In genomic region chr6:112027942-112028674, GRCh38 we compare ENCODE assay signal across 10 cellular contexts. TPM values are rescaled to one million over a fixed set of nuclear protein-coding genes. Genes with fewer than 3 reads are reported as not detected.
DNase-seq lines count a peak whose midpoint lies in the region; ATAC-seq and TF ChIP-seq lines count a peak whose summit lies in the region.
"Had no signal": no experiment of that assay in that cellular context is flagged by ENCODE, and none has a peak within 500 bp of the region (broad histone marks: within the 10 kb centered on the region; RNA-seq: fewer than 3 reads in every experiment).

No MANE protein-coding gene starts in this region.

- peaks cover 11 to 19% of the 10 kb centered on the region in 2 donors for H3K36me3 Mint-ChIP-seq in activated T-cell treated with anti-CD3 and anti-CD28 coated beads, Interleukin-2, amount 50 U/mL, for 72 hours (ENCODE audit: insufficient read depth in 2 of 2)
- peaks cover 11% of the 10 kb centered on the region for H3K36me3 Mint-ChIP-seq in natural killer cell treated with Interleukin-12 subunit alpha and Interleukin-12 subunit beta and Interleukin-15 and Interleukin-18, amount 100 ng/mL, for 72 hours

- H3K9me3 Mint-ChIP-seq in activated T-cell treated with anti-CD3 and anti-CD28 coated beads, Interleukin-2, amount 50 U/mL, for 72 hours = peaks cover 10 to 12% of the 10 kb centered on the region in 2 donors
- H3K9me3 Mint-ChIP-seq in natural killer cell treated with Interleukin-12 subunit alpha and Interleukin-12 subunit beta and Interleukin-15 and Interleukin-18, amount 100 ng/mL, for 72 hours = peaks cover 9% of the 10 kb centered on the region

- H3K4me3 Mint-ChIP-seq in activated T-cell treated with anti-CD3 and anti-CD28 coated beads, Interleukin-2, amount 50 U/mL, for 72 hours = peak overlapping the region; percentile 50 to 75
- H3K4me3 Mint-ChIP-seq in natural killer cell treated with Interleukin-12 subunit alpha and Interleukin-12 subunit beta and Interleukin-15 and Interleukin-18, amount 100 ng/mL, for 72 hours = peak overlapping the region; percentile 62

- H3K4me1 Mint-ChIP-seq in activated T-cell treated with anti-CD3 and anti-CD28 coated beads, Interleukin-2, amount 50 U/mL, for 72 hours (ENCODE audit: low read depth) = peaks cover 73% of the 10 kb centered on the region
- peaks cover 31% of the 10 kb centered on the region in 2 donors for H3K4me1 Mint-ChIP-seq in natural killer cell treated with Interleukin-12 subunit alpha and Interleukin-12 subunit beta and Interleukin-15 and Interleukin-18, amount 100 ng/mL, for 72 hours (ENCODE audit: low read depth in 2 of 2)

- peak overlapping the region in 1 of 2 donors; percentile 43 for H3K27ac ChIP-seq in coronary artery
- H3K27ac ChIP-seq: gastrocnemius medialis, prostate gland had no signal

- ATAC-seq in GM18499 (IDR thresholded peaks at IDR 0.05; ENCODE audit: insufficient read depth, unreplicated experiment) (peak; percentile 55), HG02870 (IDR thresholded peaks at IDR 0.05; ENCODE audit: unreplicated experiment) (peak; percentile 77)
- peak; percentile 95 for ATAC-seq in activated T-cell treated with anti-CD3 and anti-CD28 coated beads, Interleukin-2, amount 50 U/mL, for 72 hours (replicated peaks in 1 of 2)
- peak; percentile 92 to 95 for ATAC-seq in natural killer cell treated with Interleukin-12 subunit alpha and Interleukin-12 subunit beta and Interleukin-15 and Interleukin-18, amount 100 ng/mL, for 72 hours
- ATAC-seq: gastrocnemius medialis had no signal

- H3K27ac Mint-ChIP-seq in activated T-cell treated with anti-CD3 and anti-CD28 coated beads, Interleukin-2, amount 50 U/mL, for 72 hours = peak overlapping the region; percentile 79
- peak overlapping the region; percentile 65 to 78 for H3K27ac Mint-ChIP-seq in natural killer cell treated with Interleukin-12 subunit alpha and Interleukin-12 subunit beta and Interleukin-15 and Interleukin-18, amount 100 ng/mL, for 72 hours

- TF ChIP-seq CTCF in coronary artery (IDR thresholded peaks at IDR 0.05) = no peak

- H3K4me3 ChIP-seq in coronary artery = no peak overlapping the region
- H3K4me3 ChIP-seq: gastrocnemius medialis, prostate gland had no signal

- no peaks in the 10 kb centered on the region for H3K27me3 Mint-ChIP-seq in activated T-cell treated with anti-CD3 and anti-CD28 coated beads, Interleukin-2, amount 50 U/mL, for 72 hours (ENCODE audit: low read depth)
- no peaks in the 10 kb centered on the region for H3K27me3 Mint-ChIP-seq in natural killer cell treated with Interleukin-12 subunit alpha and Interleukin-12 subunit beta and Interleukin-15 and Interleukin-18, amount 100 ng/mL, for 72 hours

- peak; percentile 46 to 48 for DNase-seq in activated T-cell treated with anti-CD3 and anti-CD28 coated beads, Interleukin-2, amount 50 U/mL, for 72 hours
- peak; percentile 74 for DNase-seq in natural killer cell treated with Interleukin-12 subunit alpha and Interleukin-12 subunit beta and Interleukin-15 and Interleukin-18, amount 100 ng/mL, for 72 hours (ENCODE audit: low spot score)
- DNase-seq in NCI-H1048 (lab: John Stamatoyannopoulos, UW) (no peak), NOMO-1 treated with dmso at 0.1 percent for 144 hours (lab: John Stamatoyannopoulos, UW; ENCODE audit: unreplicated experiment) (no peak), coronary artery (ENCODE audit: low spot score) (no peak), pons (ENCODE audit: low spot score) (no peak)
- DNase-seq: gastrocnemius medialis had no signal

RNA-seq across cellular contexts. Expression of gene CCN6, which starts 25.8 kb away (rescaled TPM):
- total RNA-seq in activated T-cell treated with anti-CD3 and anti-CD28 coated beads, Interleukin-2, amount 50 U/mL, for 72 hours = under 1 TPM; 0.25 to 0.74 TPM
- not detected for total RNA-seq in natural killer cell treated with Interleukin-12 subunit alpha and Interleukin-12 subunit beta and Interleukin-15 and Interleukin-18, amount 100 ng/mL, for 72 hours
- total RNA-seq: gastrocnemius medialis had no signal

RNA-seq across cellular contexts. Expression of gene TUBE1, which starts 59.2 kb away (rescaled TPM):
- total RNA-seq in activated T-cell treated with anti-CD3 and anti-CD28 coated beads, Interleukin-2, amount 50 U/mL, for 72 hours = 10 to 100 TPM; 66.4 to 76.6 TPM
- total RNA-seq in natural killer cell treated with Interleukin-12 subunit alpha and Interleukin-12 subunit beta and Interleukin-15 and Interleukin-18, amount 100 ng/mL, for 72 hours = 10 to 100 TPM; 26.4 to 28.4 TPM

RNA-seq across cellular contexts. Expression of gene FAM229B, which starts 59.3 kb away (rescaled TPM):
- total RNA-seq in activated T-cell treated with anti-CD3 and anti-CD28 coated beads, Interleukin-2, amount 50 U/mL, for 72 hours = 1 to 10 TPM; 3.3 to 6.6 TPM
- total RNA-seq in natural killer cell treated with Interleukin-12 subunit alpha and Interleukin-12 subunit beta and Interleukin-15 and Interleukin-18, amount 100 ng/mL, for 72 hours = 1 to 10 TPM; 2.7 to 5.3 TPM

Comparison
In these comparisons a context has a peak if more than half of its experiments do, and no peak if none do; other contexts are left out.
1. DNase-seq: peak in activated T-cell treated with anti-CD3 and anti-CD28 coated beads, Interleukin-2, amount 50 U/mL, for 72 hours (2 of 2) and natural killer cell treated with Interleukin-12 subunit alpha and Interleukin-12 subunit beta and Interleukin-15 and Interleukin-18, amount 100 ng/mL, for 72 hours (single experiment); none in NCI-H1048 (single experiment), NOMO-1 treated with dmso at 0.1 percent for 144 hours (single experiment), coronary artery (single experiment) and pons (single experiment).
2. Peak in every context shown above with its lines, with median percentiles within 50 percentile points of each other: ATAC-seq.